In the genomic region with DNA sequence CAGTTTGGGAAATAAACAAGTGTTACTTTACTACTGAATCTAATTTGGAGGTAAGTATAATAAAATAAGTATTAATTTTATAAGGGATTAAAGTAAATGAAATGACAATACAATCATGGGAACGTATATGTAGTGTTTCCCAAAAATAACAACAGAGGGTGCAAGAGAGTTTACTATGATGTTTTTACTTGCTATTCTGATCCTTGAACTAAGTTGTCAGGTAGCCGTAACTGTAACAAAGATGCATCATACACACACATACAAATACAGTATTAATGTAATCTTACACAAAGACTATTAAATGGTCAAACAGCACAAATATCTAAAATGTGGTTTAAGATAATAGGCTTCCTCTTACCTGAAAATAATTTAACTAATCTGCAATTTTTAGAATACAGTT, we compare ENCODE assay signal across 9 cellular contexts.
A peak's percentile ranks its signal among the peaks of the same experiment; 100 is the strongest.
DNase-seq lines count a peak whose midpoint lies in the region; ATAC-seq, FAIRE-seq and TF ChIP-seq lines count a peak whose summit lies in the region.
"Had no signal": no experiment of that assay in that cellular context is flagged by ENCODE, and none has a peak within 500 bp of the region (broad histone marks: within the 10 kb centered on the region; RNA-seq: fewer than 3 reads in every experiment).

No MANE protein-coding gene starts in this region.

- H3K4me3 ChIP-seq in GM06990 (replicated peaks; ENCODE audit: low read depth, low read length) (no peak overlapping the region), SK-N-SH (ENCODE audit: low read depth in 2 of 2, low read length in 1 of 2) (no peak overlapping the region)

- no peak overlapping the region for H3K9ac ChIP-seq in SK-N-SH

- H3F3A ChIP-seq in SK-N-SH (replicated peaks; ENCODE audit: insufficient read depth) = no peaks in the 10 kb centered on the region

- H3K4me2 ChIP-seq in SK-N-SH = no peak overlapping the region

- WGBS in SK-N-SH (ENCODE audit: low lambda C conversion rate) = 31% methylated on average over 2 of the region's 2 CpGs

- peak; percentile 33 for TF ChIP-seq CTCF in GM06990 (IDR thresholded peaks at IDR 0.05; ENCODE audit: insufficient read depth, low read length, poor library complexity, severe bottlenecking)
- TF ChIP-seq CTCF in SK-N-SH (IDR thresholded peaks at IDR 0.05) = peak; percentile 63
- peak; percentile 72 for TF ChIP-seq CTCF in foreskin keratinocyte (conservative IDR thresholded peaks at IDR 0.05)

- no peaks in the 10 kb centered on the region for H3K9me3 ChIP-seq in SK-N-SH

- POLR2A ChIA-PET in SK-N-SH (lab: Yijun Ruan, JAX) = no interaction called here

- H3K79me2 ChIP-seq in SK-N-SH (ENCODE audit: insufficient read depth) = no peaks in the 10 kb centered on the region

- no peak for FAIRE-seq in HTR-8/SVneo (lab: Jason Lieb, UNC)

- peak; percentile 81 for ATAC-seq in foreskin keratinocyte
- no peak for ATAC-seq in GM18519 (IDR thresholded peaks at IDR 0.05; ENCODE audit: low FRiP score, unreplicated experiment)

- H2AFZ ChIP-seq in SK-N-SH (ENCODE audit: low read depth) = no peak overlapping the region

- H3K27me3 ChIP-seq in GM06990 (replicated peaks; ENCODE audit: control insufficient read depth, insufficient read depth, low read length) = no peaks in the 10 kb centered on the region
- no peaks in the 10 kb centered on the region for H3K27me3 ChIP-seq in SK-N-SH (ENCODE audit: insufficient read depth)
- H3K27me3 ChIP-seq in foreskin keratinocyte = no peaks in the 10 kb centered on the region

- TF ChIP-seq EP300 in SK-N-SH (IDR thresholded peaks at IDR 0.05; ENCODE audit: borderline replicate concordance in 1 of 2, low read depth in 1 of 2, low read length in 1 of 2) = no peak

- H4K20me1 ChIP-seq in SK-N-SH (ENCODE audit: insufficient read depth) = no peaks in the 10 kb centered on the region

- H3K27ac ChIP-seq in SK-N-SH (ENCODE audit: low read depth in 2 of 2, low read length in 1 of 2) = peak overlapping the region in 1 of 2 experiments; percentile 47; a peak in 1 of 4 replicates
- H3K27ac ChIP-seq in foreskin keratinocyte = no peak overlapping the region

- peak; percentile 79 for TF ChIP-seq RAD21 in SK-N-SH (IDR thresholded peaks at IDR 0.05; ENCODE audit: low read length)

- H3K4me1 ChIP-seq in SK-N-SH (ENCODE audit: control insufficient read depth in 1 of 2, insufficient read depth in 2 of 2, low read depth in 1 of 2, low read length in 1 of 2) (peaks cover 4 to 8% of the 10 kb centered on the region in 2 experiments; a peak in 2 of 4 replicates), foreskin keratinocyte (no peaks in the 10 kb centered on the region)

- intact Hi-C loops in head of caudate nucleus (cut with DNase I) = loop anchor here (5.0 kb wide), 1 partner anchor 411 kb away; no protein-coding TSS in a partner anchor

- DNase-seq in GM06990 (ENCODE audit: extremely low read depth, insufficient read length) (no peak), HTR-8/SVneo (ENCODE audit: insufficient read length, low spot score) (peak; percentile 39), SK-N-SH (peak; percentile 38), foreskin keratinocyte (peak in 1 of 2 donors; percentile 42), superior temporal gyrus (ENCODE audit: extremely low spot score) (peak; percentile 82), T1000 (lab: John Stamatoyannopoulos, UW) (no peak), head of caudate nucleus (no peak)
- DNase-seq: right cardiac atrium had no signal

- CTCF ChIA-PET in SK-N-SH (lab: Yijun Ruan, JAX) = interaction anchor here (0.6 to 7.0 kb wide), 18 partner anchors 9 to 420 kb away, joined by 3 to 52 read pairs (median 3); no protein-coding TSS in a partner anchor

- no peaks in the 10 kb centered on the region; the same call in 1 of the 2 replicates for H3K9me2 ChIP-seq in SK-N-SH

- H3K36me3 ChIP-seq in GM06990 (ENCODE audit: control insufficient read depth, insufficient read depth, low read length) (no peaks in the 10 kb centered on the region), SK-N-SH (replicated peaks in 1 of 2; ENCODE audit: control insufficient read depth in 1 of 2, insufficient read depth in 2 of 2, low read length in 1 of 2) (no peaks in the 10 kb centered on the region)

TF ChIP-seq in SK-N-SH, 30 proteins besides CTCF, POLR2A, EP300 and RAD21:
- TF ChIP-seq NRF1 (IDR thresholded peaks at IDR 0.05; ENCODE audit: low read depth, low read length) = no peak
- TF ChIP-seq SMC3 (IDR thresholded peaks at IDR 0.05; ENCODE audit: low read depth, low read length) = peak; percentile 57

Comparison
In these comparisons a context has a peak if more than half of its experiments do, and no peak if none do; other contexts are left out.
1. DNase-seq: peak in HTR-8/SVneo (single experiment), SK-N-SH (single experiment) and superior temporal gyrus (single experiment); none in GM06990 (single experiment), T1000 (single experiment) and head of caudate nucleus (0 of 42).
2. Peak in every context shown above with its lines, with median percentiles within 50 percentile points of each other: CTCF ChIP-seq.